35 cellular contexts compared by ENCODE assay signal in the genomic region with DNA sequence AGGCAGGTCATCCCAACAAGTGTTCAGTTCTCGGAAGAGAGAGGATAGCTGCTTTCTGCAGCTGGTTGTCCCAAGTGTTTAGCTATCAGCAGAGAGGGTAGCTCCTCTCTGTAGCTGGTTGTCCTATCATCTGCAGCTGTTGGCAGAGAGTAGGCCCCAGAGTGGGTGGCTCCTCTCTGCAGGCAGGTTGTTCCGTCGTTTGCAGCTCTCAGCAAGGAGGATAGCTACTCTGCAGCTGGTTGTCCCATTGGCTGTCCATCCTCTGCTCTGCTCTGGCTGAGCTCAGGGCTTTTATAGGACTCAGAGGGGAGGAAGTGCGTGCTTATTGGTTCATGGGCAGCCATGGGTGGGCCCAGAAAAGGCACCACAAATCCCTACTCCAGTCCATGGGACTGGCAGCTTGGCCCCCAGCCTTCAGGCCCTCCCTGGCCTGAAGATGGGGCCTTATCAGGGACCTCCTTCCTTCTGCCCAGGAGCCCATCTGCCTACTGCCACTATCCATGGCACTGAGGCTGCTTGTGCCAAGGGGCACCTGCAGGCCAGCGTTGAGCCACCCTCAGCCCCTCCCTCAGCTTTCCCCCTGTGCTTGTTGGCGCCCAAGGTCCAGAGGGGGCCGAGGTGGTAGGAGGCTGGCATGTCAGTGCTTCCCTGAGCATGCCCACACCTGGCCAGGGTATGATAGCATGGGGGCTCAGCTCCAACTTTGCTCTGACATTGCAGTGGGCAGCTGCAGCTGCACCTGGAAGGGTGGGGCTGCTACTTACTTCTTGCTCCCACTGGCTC. TPM values are rescaled to one million over a fixed set of nuclear protein-coding genes. Genes with fewer than 3 reads are reported as not detected.
"Had no signal": no experiment of that assay in that cellular context is flagged by ENCODE, and none has a peak within 500 bp of the region (broad histone marks: within the 10 kb centered on the region; RNA-seq: fewer than 3 reads in every experiment).

No MANE protein-coding gene starts in this region.

- ATAC-seq: activated CD4-positive, alpha-beta T cell treated with anti-CD3 and anti-CD28 coated beads for 36 hours; activated CD8-positive, alpha-beta memory T cell treated with anti-CD3 and anti-CD28 coated beads, Interleukin-2, amount 10 ng/mL, durations not matched to agents 7 days and 5 days; activated CD8-positive, alpha-beta T cell treated with anti-CD3 and anti-CD28 coated beads, Interleukin-2, amount 10 ng/mL, durations not matched to agents 7 days and 5 days; activated naive CD4-positive, alpha-beta T cell treated with anti-CD3 and anti-CD28 coated beads, Interleukin-2, amount 50 U/mL, for 72 hours; body of pancreas; gastroesophageal sphincter had no signal

- H3K9me3 Mint-ChIP-seq: activated CD4-positive, alpha-beta memory T cell treated with anti-CD3 and anti-CD28 coated beads for 36 hours; activated CD4-positive, alpha-beta T cell treated with anti-CD3 and anti-CD28 coated beads, Interleukin-2, amount 10 ng/mL, durations not matched to agents 24 days and 14 days; activated naive CD4-positive, alpha-beta T cell treated with anti-CD3 and anti-CD28 coated beads for 36 hours; activated T-helper 1 cell treated with anti-CD3 and anti-CD28 coated beads, Interleukin-12 subunit alpha, Interleukin-12 subunit beta, Interleukin-2, Interleukin-4 antibody, amounts not matched to agents 30 ng/mL and 10 ng/mL and 1 ng/mL, durations not matched to agents 14 hours and 24 hours and 36 hours; activated T-helper 2 cell treated with anti-CD3 and anti-CD28 coated beads, Interferon-gamma antibody, Interleukin-2, Interleukin-4, amounts not matched to agents 10 μg/mL and 5 μg/mL and 100 μg/mL, durations not matched to agents 14 hours and 24 hours and 36 hours had no signal

- FAIRE-seq: endometrium, endothelial cell of umbilical vein had no signal

- H3K4me3 ChIP-seq: body of pancreas, colonic mucosa, esophagus squamous epithelium, gastroesophageal sphincter had no signal

- H3K4me1 Mint-ChIP-seq: activated CD4-positive, alpha-beta T cell treated with anti-CD3 and anti-CD28 coated beads for 36 hours; activated CD4-positive, alpha-beta T cell treated with anti-CD3 and anti-CD28 coated beads, Interleukin-2, amount 10 ng/mL, durations not matched to agents 24 days and 14 days; activated CD8-positive, alpha-beta memory T cell treated with anti-CD3 and anti-CD28 coated beads, Interleukin-2, amount 10 ng/mL, durations not matched to agents 7 days and 5 days; activated naive CD8-positive, alpha-beta T cell treated with anti-CD3 and anti-CD28 coated beads, Interleukin-2, amount 10 ng/mL, durations not matched to agents 7 days and 5 days had no signal

- H3K4me3 Mint-ChIP-seq: activated CD4-positive, alpha-beta memory T cell treated with anti-CD3 and anti-CD28 coated beads for 36 hours; activated CD4-positive, alpha-beta T cell treated with anti-CD3 and anti-CD28 coated beads for 36 hours; activated CD4-positive, alpha-beta T cell treated with anti-CD3 and anti-CD28 coated beads, Interleukin-2, amount 10 ng/mL, durations not matched to agents 24 days and 14 days; activated CD8-positive, alpha-beta memory T cell treated with anti-CD3 and anti-CD28 coated beads, Interleukin-2, amount 10 ng/mL, durations not matched to agents 7 days and 5 days; activated CD8-positive, alpha-beta T cell treated with anti-CD3 and anti-CD28 coated beads, Interleukin-2, amount 10 ng/mL, durations not matched to agents 7 days and 5 days; activated naive CD4-positive, alpha-beta T cell treated with anti-CD3 and anti-CD28 coated beads for 36 hours; activated naive CD8-positive, alpha-beta T cell treated with anti-CD3 and anti-CD28 coated beads, Interleukin-2, amount 10 ng/mL, durations not matched to agents 7 days and 5 days; activated T-helper 1 cell treated with anti-CD3 and anti-CD28 coated beads, Interleukin-12 subunit alpha, Interleukin-12 subunit beta, Interleukin-2, Interleukin-4 antibody, amounts not matched to agents 30 ng/mL and 10 ng/mL and 1 ng/mL, durations not matched to agents 14 hours and 24 hours and 36 hours had no signal

- H3K9me3 ChIP-seq: body of pancreas, colonic mucosa, esophagus squamous epithelium, gastroesophageal sphincter had no signal

- H3K27ac ChIP-seq: body of pancreas, colonic mucosa, epithelial cell of prostate, esophagus squamous epithelium, gastroesophageal sphincter had no signal

- H3K36me3 Mint-ChIP-seq: activated CD4-positive, alpha-beta memory T cell treated with anti-CD3 and anti-CD28 coated beads for 36 hours; activated CD8-positive, alpha-beta memory T cell treated with anti-CD3 and anti-CD28 coated beads, Interleukin-2, amount 10 ng/mL, durations not matched to agents 7 days and 5 days; activated naive CD4-positive, alpha-beta T cell treated with anti-CD3 and anti-CD28 coated beads, Interleukin-2, amount 50 U/mL, for 72 hours; activated naive CD8-positive, alpha-beta T cell treated with anti-CD3 and anti-CD28 coated beads, Interleukin-2, amount 10 ng/mL, durations not matched to agents 7 days and 5 days had no signal

- H3K27me3 ChIP-seq: body of pancreas, colonic mucosa, esophagus squamous epithelium, gastroesophageal sphincter had no signal

- H3K27me3 Mint-ChIP-seq: activated CD4-positive, alpha-beta memory T cell treated with anti-CD3 and anti-CD28 coated beads for 36 hours; activated CD4-positive, alpha-beta T cell treated with anti-CD3 and anti-CD28 coated beads, Interleukin-2, amount 10 ng/mL, durations not matched to agents 24 days and 14 days; activated CD8-positive, alpha-beta memory T cell treated with anti-CD3 and anti-CD28 coated beads, Interleukin-2, amount 10 ng/mL, durations not matched to agents 7 days and 5 days; activated naive CD8-positive, alpha-beta T cell treated with anti-CD3 and anti-CD28 coated beads, Interleukin-2, amount 10 ng/mL, durations not matched to agents 7 days and 5 days had no signal

- H3K36me3 ChIP-seq: colonic mucosa, esophagus squamous epithelium, gastroesophageal sphincter had no signal

- DNase-seq: activated CD4-positive, alpha-beta memory T cell treated with anti-CD3 and anti-CD28 coated beads for 36 hours; activated CD4-positive, alpha-beta T cell treated with anti-CD3 and anti-CD28 coated beads for 36 hours; activated CD4-positive, alpha-beta T cell treated with anti-CD3 and anti-CD28 coated beads, Interleukin-2, amount 10 ng/mL, durations not matched to agents 24 days and 14 days; activated CD4-positive, CD25-positive, alpha-beta regulatory T cell; activated CD4-positive, CD25-positive, alpha-beta regulatory T cell treated with anti-CD3 and anti-CD28 coated beads, Interleukin-2, amount 50 U/mL, for 72 hours; activated CD8-positive, alpha-beta memory T cell treated with anti-CD3 and anti-CD28 coated beads, Interleukin-2, amount 10 ng/mL, durations not matched to agents 7 days and 5 days; activated CD8-positive, alpha-beta memory T cell treated with anti-CD3 and anti-CD28 coated beads, Interleukin-2, amount 50 U/mL, for 4 hours; activated CD8-positive, alpha-beta T cell treated with anti-CD3 and anti-CD28 coated beads, Interleukin-2, amount 10 ng/mL, durations not matched to agents 7 days and 5 days; activated effector memory CD4-positive, alpha-beta T cell treated with anti-CD3 and anti-CD28 coated beads, Interleukin-2, amount 50 U/mL, for 16 hours; activated naive CD4-positive, alpha-beta T cell treated with anti-CD3 and anti-CD28 coated beads for 36 hours; activated naive CD8-positive, alpha-beta T cell treated with anti-CD3 and anti-CD28 coated beads, Interleukin-2, amount 10 ng/mL, durations not matched to agents 7 days and 5 days; activated T-cell treated with anti-CD3 and anti-CD28 coated beads, Interleukin-2, amount 50 U/mL, for 1 hour; activated T-cell treated with anti-CD3 and anti-CD28 coated beads, Interleukin-2, amount 50 U/mL, for 48 hours; amygdala; aorta; body of pancreas; caudate nucleus; colonic mucosa; effector CD8-positive, alpha-beta T cell; esophagus squamous epithelium; foreskin melanocyte; T-helper 2 cell had no signal

- H3K27ac Mint-ChIP-seq: activated CD4-positive, alpha-beta memory T cell treated with anti-CD3 and anti-CD28 coated beads for 36 hours; activated CD4-positive, alpha-beta T cell treated with anti-CD3 and anti-CD28 coated beads for 36 hours; activated CD4-positive, alpha-beta T cell treated with anti-CD3 and anti-CD28 coated beads, Interleukin-2, amount 10 ng/mL, durations not matched to agents 24 days and 14 days; activated CD8-positive, alpha-beta memory T cell treated with anti-CD3 and anti-CD28 coated beads, Interleukin-2, amount 10 ng/mL, durations not matched to agents 7 days and 5 days; activated CD8-positive, alpha-beta T cell treated with anti-CD3 and anti-CD28 coated beads, Interleukin-2, amount 10 ng/mL, durations not matched to agents 7 days and 5 days; activated naive CD4-positive, alpha-beta T cell treated with anti-CD3 and anti-CD28 coated beads for 36 hours; activated naive CD4-positive, alpha-beta T cell treated with anti-CD3 and anti-CD28 coated beads, Interleukin-2, amount 50 U/mL, for 72 hours; activated naive CD8-positive, alpha-beta T cell treated with anti-CD3 and anti-CD28 coated beads, Interleukin-2, amount 10 ng/mL, durations not matched to agents 7 days and 5 days; activated T-helper 1 cell treated with anti-CD3 and anti-CD28 coated beads, Interleukin-12 subunit alpha, Interleukin-12 subunit beta, Interleukin-2, Interleukin-4 antibody, amounts not matched to agents 30 ng/mL and 10 ng/mL and 1 ng/mL, durations not matched to agents 14 hours and 24 hours and 36 hours; activated T-helper 2 cell treated with anti-CD3 and anti-CD28 coated beads, Interferon-gamma antibody, Interleukin-2, Interleukin-4, amounts not matched to agents 10 μg/mL and 5 μg/mL and 100 μg/mL, durations not matched to agents 14 hours and 24 hours and 36 hours had no signal

- H3K4me1 ChIP-seq: body of pancreas, colonic mucosa, esophagus squamous epithelium, gastroesophageal sphincter had no signal

RNA-seq across cellular contexts. Expression of a gene that starts 38.3 kb away (rescaled TPM):
- total RNA-seq: activated CD4-positive, alpha-beta T cell treated with anti-CD3 and anti-CD28 coated beads for 36 hours; activated CD4-positive, alpha-beta T cell treated with anti-CD3 and anti-CD28 coated beads, Interleukin-2, amount 10 ng/mL, durations not matched to agents 24 days and 14 days; activated CD8-positive, alpha-beta memory T cell treated with anti-CD3 and anti-CD28 coated beads for 36 hours; activated CD8-positive, alpha-beta memory T cell treated with anti-CD3 and anti-CD28 coated beads, Interleukin-2, amount 10 ng/mL, durations not matched to agents 7 days and 5 days; activated CD8-positive, alpha-beta T cell treated with anti-CD3 and anti-CD28 coated beads, Interleukin-2, amount 10 ng/mL, durations not matched to agents 7 days and 5 days; activated naive CD4-positive, alpha-beta T cell treated with anti-CD3 and anti-CD28 coated beads for 36 hours; activated naive CD4-positive, alpha-beta T cell treated with anti-CD3 and anti-CD28 coated beads, Interleukin-2, amount 50 U/mL, for 72 hours; activated T-helper 1 cell treated with anti-CD3 and anti-CD28 coated beads, Interleukin-12 subunit alpha, Interleukin-12 subunit beta, Interleukin-2, Interleukin-4 antibody, amounts not matched to agents 30 ng/mL and 10 ng/mL and 1 ng/mL, durations not matched to agents 14 hours and 24 hours and 36 hours; activated T-helper 2 cell treated with anti-CD3 and anti-CD28 coated beads, Interferon-gamma antibody, Interleukin-2, Interleukin-4, amounts not matched to agents 10 μg/mL and 5 μg/mL and 100 μg/mL, durations not matched to agents 14 hours and 24 hours and 36 hours; colonic mucosa; dermis microvascular lymphatic vessel endothelial cell; endothelial cell of umbilical vein; fibroblast of lung; fibroblast of villous mesenchyme; T-helper 1 cell treated with Interleukin-12 subunit alpha and Interleukin-12 subunit beta and Interleukin-4 antibody, amounts not matched to agents 30 ng/mL and 1 ng/mL, for 36 hours had no signal
- polyA plus RNA-seq: aorta, endothelial cell of umbilical vein, esophagus, fibroblast of lung had no signal
